ENCODE assay signal across 8 cellular contexts in the genomic region with DNA sequence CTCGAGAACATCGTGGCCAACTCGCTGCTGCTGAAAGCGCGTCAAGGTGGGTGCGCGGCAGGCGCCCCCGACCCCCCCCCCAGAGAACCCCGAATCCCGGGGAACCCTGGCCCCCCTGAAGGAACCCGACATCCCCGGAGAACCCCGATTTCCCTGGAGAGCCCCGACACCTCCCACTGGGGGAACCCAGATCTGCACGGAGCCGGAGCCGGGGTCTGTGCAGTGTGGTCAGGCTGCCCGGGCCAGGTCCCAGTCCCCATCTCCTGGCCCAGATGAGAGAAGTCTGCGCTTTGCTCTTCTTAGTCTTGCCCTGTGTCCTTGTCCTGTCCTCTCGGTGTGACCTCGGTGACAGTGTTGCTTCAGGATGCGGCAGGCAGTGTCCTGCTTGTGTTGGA. TPM values are rescaled to one million over a fixed set of nuclear protein-coding genes. Genes with fewer than 3 reads are reported as not detected.
A peak's percentile ranks its signal among the peaks of the same experiment; 100 is the strongest.
DNase-seq lines count a peak whose midpoint lies in the region; ATAC-seq lines count a peak whose summit lies in the region.

No MANE protein-coding gene starts in this region.

- POLR2A ChIA-PET in activated naive CD8-positive, alpha-beta T cell treated with anti-CD3 and anti-CD28 coated beads, Interleukin-2, amount 10 ng/mL, durations not matched to agents 7 days and 5 days (lab: Charles Lee), result interaction anchor here (0.7 to 3.1 kb wide), 8 partner anchors 9 to 428 kb away, joined by 3 to 10 read pairs (median 4); no protein-coding TSS in a partner anchor

- peak overlapping the region; percentile 54 for H3K27ac Mint-ChIP-seq in activated naive CD8-positive, alpha-beta T cell treated with anti-CD3 and anti-CD28 coated beads, Interleukin-2, amount 10 ng/mL, durations not matched to agents 7 days and 5 days
- peak overlapping the region; percentile 76 for H3K27ac Mint-ChIP-seq in stimulated activated naive B cell treated with anti-CD40 and anti-IgM and Interleukin-4, amounts not matched to agents 10 μg/mL and 1 μg/mL and 100 μg/mL, for 72 hours

- peak overlapping the region; percentile 90 for H3K4me3 ChIP-seq in iPS-18a (ENCODE audit: low read length)

- H3K9me3 Mint-ChIP-seq in activated naive CD8-positive, alpha-beta T cell treated with anti-CD3 and anti-CD28 coated beads, Interleukin-2, amount 10 ng/mL, durations not matched to agents 7 days and 5 days, result no peaks in the 10 kb centered on the region
- H3K9me3 Mint-ChIP-seq in stimulated activated naive B cell treated with anti-CD40 and anti-IgM and Interleukin-4, amounts not matched to agents 10 μg/mL and 1 μg/mL and 100 μg/mL, for 72 hours, result no peaks in the 10 kb centered on the region

- peaks cover 12% of the 10 kb centered on the region for H3K27me3 ChIP-seq in iPS-18a (ENCODE audit: control insufficient read depth, insufficient read depth, low read length)

- peaks cover 3% of the 10 kb centered on the region for H3K4me1 ChIP-seq in iPS-18a (ENCODE audit: control insufficient read depth, low read depth, low read length)

- H3K4me1 Mint-ChIP-seq in activated naive CD8-positive, alpha-beta T cell treated with anti-CD3 and anti-CD28 coated beads, Interleukin-2, amount 10 ng/mL, durations not matched to agents 7 days and 5 days, result peaks cover 24% of the 10 kb centered on the region
- H3K4me1 Mint-ChIP-seq in stimulated activated naive B cell treated with anti-CD40 and anti-IgM and Interleukin-4, amounts not matched to agents 10 μg/mL and 1 μg/mL and 100 μg/mL, for 72 hours, result peaks cover 18 to 42% of the 10 kb centered on the region in 2 donors

- peak overlapping the region; percentile 20 for H3K9ac ChIP-seq in iPS-18a (ENCODE audit: low read length)

- H3K27me3 Mint-ChIP-seq in activated naive CD8-positive, alpha-beta T cell treated with anti-CD3 and anti-CD28 coated beads, Interleukin-2, amount 10 ng/mL, durations not matched to agents 7 days and 5 days, result peaks cover 3% of the 10 kb centered on the region
- no peaks in the 10 kb centered on the region for H3K27me3 Mint-ChIP-seq in stimulated activated naive B cell treated with anti-CD40 and anti-IgM and Interleukin-4, amounts not matched to agents 10 μg/mL and 1 μg/mL and 100 μg/mL, for 72 hours

- H3K36me3 ChIP-seq in iPS-18a (ENCODE audit: control insufficient read depth, low read depth, low read length), result no peaks in the 10 kb centered on the region

- no peak overlapping the region for H3K27ac ChIP-seq in iPS-18a (ENCODE audit: low read length)

- no peak for ATAC-seq in activated naive CD8-positive, alpha-beta T cell treated with anti-CD3 and anti-CD28 coated beads, Interleukin-2, amount 10 ng/mL, durations not matched to agents 7 days and 5 days (ENCODE audit: low read depth)
- ATAC-seq in stimulated activated naive B cell treated with anti-CD40 and anti-IgM and Interleukin-4, amounts not matched to agents 10 μg/mL and 1 μg/mL and 100 μg/mL, for 72 hours (replicated peaks), result no peak
- ATAC-seq in HG03342 (IDR thresholded peaks at IDR 0.05; ENCODE audit: unreplicated experiment), result no peak

- H3K36me3 Mint-ChIP-seq in activated naive CD8-positive, alpha-beta T cell treated with anti-CD3 and anti-CD28 coated beads, Interleukin-2, amount 10 ng/mL, durations not matched to agents 7 days and 5 days, result peaks cover 4% of the 10 kb centered on the region
- peaks cover 3 to 18% of the 10 kb centered on the region in 2 donors for H3K36me3 Mint-ChIP-seq in stimulated activated naive B cell treated with anti-CD40 and anti-IgM and Interleukin-4, amounts not matched to agents 10 μg/mL and 1 μg/mL and 100 μg/mL, for 72 hours

- H3K4me3 Mint-ChIP-seq in activated naive CD8-positive, alpha-beta T cell treated with anti-CD3 and anti-CD28 coated beads, Interleukin-2, amount 10 ng/mL, durations not matched to agents 7 days and 5 days, result peak overlapping the region; percentile 87
- peak overlapping the region; percentile 93 to 94 for H3K4me3 Mint-ChIP-seq in stimulated activated naive B cell treated with anti-CD40 and anti-IgM and Interleukin-4, amounts not matched to agents 10 μg/mL and 1 μg/mL and 100 μg/mL, for 72 hours

- H3K9me3 ChIP-seq in iPS-18a (ENCODE audit: control insufficient read depth, low read depth, low read length), result no peaks in the 10 kb centered on the region

- peak; percentile 65 for DNase-seq in DMS53 (lab: John Stamatoyannopoulos, UW)
- DNase-seq in DMS53 treated with DMSO at 0.1 percent for 48 hours (lab: John Stamatoyannopoulos, UW; ENCODE audit: unreplicated experiment), result no peak
- no peak for DNase-seq in activated naive CD8-positive, alpha-beta T cell treated with anti-CD3 and anti-CD28 coated beads, Interleukin-2, amount 10 ng/mL, durations not matched to agents 7 days and 5 days
- DNase-seq in stimulated activated naive B cell treated with anti-CD40 and anti-IgM and Interleukin-4, amounts not matched to agents 10 μg/mL and 1 μg/mL and 100 μg/mL, for 72 hours, result no peak
- DNase-seq in NCI-H2196 (lab: John Stamatoyannopoulos, UW; ENCODE audit: unreplicated experiment), result no peak
- no peak for DNase-seq in AG08395 (ENCODE audit: low spot score)

RNA-seq across cellular contexts. Expression of a gene that starts 0.7 kb away (rescaled TPM):
- total RNA-seq in activated naive CD8-positive, alpha-beta T cell treated with anti-CD3 and anti-CD28 coated beads, Interleukin-2, amount 10 ng/mL, durations not matched to agents 7 days and 5 days, result 1 to 10 TPM; 2.4 to 3.4 TPM

RNA-seq across cellular contexts. Expression of a gene that starts 0.9 kb away (rescaled TPM):
- 10 to 100 TPM; 36.8 to 40.3 TPM for total RNA-seq in activated naive CD8-positive, alpha-beta T cell treated with anti-CD3 and anti-CD28 coated beads, Interleukin-2, amount 10 ng/mL, durations not matched to agents 7 days and 5 days
